In genomic region chr2:134133622-134134312, GRCh38 we compare ENCODE assay signal across 31 cellular contexts.
DNase-seq lines count a peak whose midpoint lies in the region; ATAC-seq and TF ChIP-seq lines count a peak whose summit lies in the region.
"Had no signal": no experiment of that assay in that cellular context is flagged by ENCODE, and none has a peak within 500 bp of the region (broad histone marks: within the 10 kb centered on the region; RNA-seq: fewer than 3 reads in every experiment).

No MANE protein-coding gene starts in this region.

- no peak for ATAC-seq in mucosa of descending colon
- ATAC-seq: activated CD4-positive, CD25-positive, alpha-beta regulatory T cell treated with anti-CD3 and anti-CD28 coated beads, Interleukin-2, amount 50 U/mL, for 24 hours; gastroesophageal sphincter; T-cell had no signal

- no peaks in the 10 kb centered on the region for H3K9me3 Mint-ChIP-seq in dendritic cell treated with granulocyte-macrophage colony-stimulating factor and Interleukin-4, amounts not matched to agents 40 ng/mL and 50 ng/mL, for 4 days
- no peaks in the 10 kb centered on the region for H3K9me3 Mint-ChIP-seq in activated T-helper 1 cell treated with anti-CD3 and anti-CD28 coated beads, Interleukin-12 subunit alpha, Interleukin-12 subunit beta, Interleukin-2, Interleukin-4 antibody, amounts not matched to agents 30 ng/mL and 10 ng/mL and 1 ng/mL, durations not matched to agents 14 hours and 24 hours and 36 hours
- H3K9me3 Mint-ChIP-seq: activated CD4-positive, alpha-beta memory T cell treated with anti-CD3 and anti-CD28 coated beads for 36 hours; activated naive CD8-positive, alpha-beta T cell treated with anti-CD3 and anti-CD28 coated beads for 36 hours; T-cell had no signal

- DNase-seq in activated CD8-positive, alpha-beta memory T cell treated with anti-CD3 and anti-CD28 coated beads for 24 hours = peak; percentile 30
- no peak for DNase-seq in activated CD8-positive, alpha-beta memory T cell treated with anti-CD3 and anti-CD28 coated beads, Interleukin-2, amount 50 U/mL, for 48 hours
- DNase-seq in testis = peak; percentile 84
- DNase-seq in mucosa of descending colon = no peak
- no peak for DNase-seq in HUDEP-2 (lab: John Stamatoyannopoulos, UW; ENCODE audit: unreplicated experiment in 76 of 76)
- no peak for DNase-seq in activated T-helper 1 cell treated with anti-CD3 and anti-CD28 coated beads, Interleukin-12 subunit alpha, Interleukin-12 subunit beta, Interleukin-2, Interleukin-4 antibody, amounts not matched to agents 30 ng/mL and 10 ng/mL and 1 ng/mL, durations not matched to agents 14 hours and 24 hours and 36 hours (ENCODE audit: low spot score)
- DNase-seq: activated CD4-positive, alpha-beta memory T cell treated with anti-CD3 and anti-CD28 coated beads for 36 hours; activated effector memory CD4-positive, alpha-beta T cell treated with Interleukin-2 at 50 U/mL for 16 hours; activated naive CD8-positive, alpha-beta T cell treated with anti-CD3 and anti-CD28 coated beads for 36 hours; DMS153; GM23248; hypothalamus; MM.1S; NCI-H2029; NCI-H2227 treated with DMSO at 0.1 percent for 48 hours; NCI-H526 treated with DMSO at 0.1 percent for 48 hours; right lobe of liver; stimulated activated CD4-positive, alpha-beta T cell treated with anti-CD3 and anti-CD28 coated beads, Interleukin-4, amount 100 ng/mL, for 4 hours; stimulated activated naive CD4-positive, alpha-beta T cell treated with Interleukin-2 at 50 U/mL for 16 hours; T-cell had no signal

- H3K27ac Mint-ChIP-seq in dendritic cell treated with granulocyte-macrophage colony-stimulating factor and Interleukin-4, amounts not matched to agents 40 ng/mL and 50 ng/mL, for 4 days = peak overlapping the region; percentile 13
- no peak overlapping the region for H3K27ac Mint-ChIP-seq in activated T-helper 1 cell treated with anti-CD3 and anti-CD28 coated beads, Interleukin-12 subunit alpha, Interleukin-12 subunit beta, Interleukin-2, Interleukin-4 antibody, amounts not matched to agents 30 ng/mL and 10 ng/mL and 1 ng/mL, durations not matched to agents 14 hours and 24 hours and 36 hours
- H3K27ac Mint-ChIP-seq: activated CD4-positive, alpha-beta memory T cell treated with anti-CD3 and anti-CD28 coated beads for 36 hours; activated naive CD8-positive, alpha-beta T cell treated with anti-CD3 and anti-CD28 coated beads for 36 hours had no signal

- peaks cover 22% of the 10 kb centered on the region for H3K36me3 Mint-ChIP-seq in dendritic cell treated with granulocyte-macrophage colony-stimulating factor and Interleukin-4, amounts not matched to agents 40 ng/mL and 50 ng/mL, for 4 days (ENCODE audit: low read depth)
- H3K36me3 Mint-ChIP-seq in activated T-helper 1 cell treated with anti-CD3 and anti-CD28 coated beads, Interleukin-12 subunit alpha, Interleukin-12 subunit beta, Interleukin-2, Interleukin-4 antibody, amounts not matched to agents 30 ng/mL and 10 ng/mL and 1 ng/mL, durations not matched to agents 14 hours and 24 hours and 36 hours (ENCODE audit: low read depth) = peaks cover 6% of the 10 kb centered on the region

- H3K27ac ChIP-seq in iPS-20b (ENCODE audit: low read length) (peak overlapping the region; percentile 69), testis (no peak overlapping the region)
- H3K27ac ChIP-seq: 22Rv1, ascending aorta, cardiac muscle cell, gastroesophageal sphincter, GM23248, KMS-11, parathyroid adenoma, SJSA1 had no signal

- peak overlapping the region; percentile 52; the same call in 1 of the 2 replicates for H3K9ac ChIP-seq in iPS-20b (ENCODE audit: low read depth, low read length)
- H3K9ac ChIP-seq: GM23248, KMS-11, parathyroid adenoma had no signal

- H3K9me3 ChIP-seq in iPS-20b (ENCODE audit: insufficient read depth, low read depth, low read length) (no peaks in the 10 kb centered on the region; the same call in 1 of the 2 replicates), testis (no peaks in the 10 kb centered on the region), mucosa of descending colon (no peaks in the 10 kb centered on the region)
- H3K9me3 ChIP-seq: ascending aorta, gastroesophageal sphincter, right lobe of liver, SJSA1 had no signal

- H3K36me3 ChIP-seq in iPS-20b (ENCODE audit: insufficient read depth, low read depth, low read length) (no peaks in the 10 kb centered on the region), testis (ENCODE audit: low read depth, missing control alignments) (no peaks in the 10 kb centered on the region), mucosa of descending colon (ENCODE audit: low read depth) (no peaks in the 10 kb centered on the region)
- H3K36me3 ChIP-seq: ascending aorta, cardiac muscle cell, gastroesophageal sphincter, right lobe of liver, SJSA1 had no signal

- no peak for TF ChIP-seq POLR2A in testis (IDR thresholded peaks at IDR 0.05)

- H3K4me3 Mint-ChIP-seq in dendritic cell treated with granulocyte-macrophage colony-stimulating factor and Interleukin-4, amounts not matched to agents 40 ng/mL and 50 ng/mL, for 4 days = no peak overlapping the region
- no peak overlapping the region for H3K4me3 Mint-ChIP-seq in activated T-helper 1 cell treated with anti-CD3 and anti-CD28 coated beads, Interleukin-12 subunit alpha, Interleukin-12 subunit beta, Interleukin-2, Interleukin-4 antibody, amounts not matched to agents 30 ng/mL and 10 ng/mL and 1 ng/mL, durations not matched to agents 14 hours and 24 hours and 36 hours
- H3K4me3 Mint-ChIP-seq: activated CD4-positive, alpha-beta memory T cell treated with anti-CD3 and anti-CD28 coated beads for 36 hours; activated naive CD8-positive, alpha-beta T cell treated with anti-CD3 and anti-CD28 coated beads for 36 hours; T-cell had no signal

- no peaks in the 10 kb centered on the region for H3K27me3 ChIP-seq in iPS-20b (ENCODE audit: insufficient read depth, low read length)
- H3K27me3 ChIP-seq in testis = no peaks in the 10 kb centered on the region
- H3K27me3 ChIP-seq: ascending aorta, cardiac muscle cell, gastroesophageal sphincter, right lobe of liver, SJSA1 had no signal

- no peak for TF ChIP-seq CTCF in testis (IDR thresholded peaks at IDR 0.05)
- no peak for TF ChIP-seq CTCF in mucosa of descending colon (IDR thresholded peaks at IDR 0.05)

- H3K4me3 ChIP-seq in iPS-20b (ENCODE audit: low read length) = peak overlapping the region; percentile 51
- no peak overlapping the region for H3K4me3 ChIP-seq in testis
- no peak overlapping the region for H3K4me3 ChIP-seq in mucosa of descending colon
- H3K4me3 ChIP-seq: ascending aorta, cardiac muscle cell, gastroesophageal sphincter, GM23248, lung, right lobe of liver, SJSA1 had no signal

- H3K27me3 Mint-ChIP-seq in dendritic cell treated with granulocyte-macrophage colony-stimulating factor and Interleukin-4, amounts not matched to agents 40 ng/mL and 50 ng/mL, for 4 days = no peaks in the 10 kb centered on the region
- H3K27me3 Mint-ChIP-seq in activated T-helper 1 cell treated with anti-CD3 and anti-CD28 coated beads, Interleukin-12 subunit alpha, Interleukin-12 subunit beta, Interleukin-2, Interleukin-4 antibody, amounts not matched to agents 30 ng/mL and 10 ng/mL and 1 ng/mL, durations not matched to agents 14 hours and 24 hours and 36 hours (ENCODE audit: insufficient read depth) = peaks cover 2% of the 10 kb centered on the region
- H3K27me3 Mint-ChIP-seq: activated CD4-positive, alpha-beta memory T cell treated with anti-CD3 and anti-CD28 coated beads for 36 hours; activated naive CD8-positive, alpha-beta T cell treated with anti-CD3 and anti-CD28 coated beads for 36 hours; T-cell had no signal

- H3K4me1 Mint-ChIP-seq in dendritic cell treated with granulocyte-macrophage colony-stimulating factor and Interleukin-4, amounts not matched to agents 40 ng/mL and 50 ng/mL, for 4 days (ENCODE audit: low read depth) = peaks cover 78% of the 10 kb centered on the region
- peaks cover 31% of the 10 kb centered on the region for H3K4me1 Mint-ChIP-seq in activated T-helper 1 cell treated with anti-CD3 and anti-CD28 coated beads, Interleukin-12 subunit alpha, Interleukin-12 subunit beta, Interleukin-2, Interleukin-4 antibody, amounts not matched to agents 30 ng/mL and 10 ng/mL and 1 ng/mL, durations not matched to agents 14 hours and 24 hours and 36 hours (ENCODE audit: low read depth)

- WGBS in testis, 2 donors = 81 to 82% methylated on average over 6 of the region's 6 CpGs

- peaks cover 27% of the 10 kb centered on the region; the same call in 1 of the 2 replicates for H3K4me1 ChIP-seq in iPS-20b (ENCODE audit: insufficient read depth, low read length)
- peaks cover 17% of the 10 kb centered on the region for H3K4me1 ChIP-seq in testis
- H3K4me1 ChIP-seq in mucosa of descending colon (ENCODE audit: low read depth) = peaks cover 20% of the 10 kb centered on the region
- H3K4me1 ChIP-seq: parathyroid adenoma, SJSA1 had no signal

- intact Hi-C loops in dendritic cell treated with granulocyte-macrophage colony-stimulating factor and Interleukin-4, amounts not matched to agents 40 ng/mL and 50 ng/mL, for 4 days (cut with micrococcal nuclease) = no loop called here
- intact Hi-C loops in testis (cut with DNase I; ENCODE audit: low total_unique reads) (no loop called here), mucosa of descending colon (cut with DNase I, micrococcal nuclease) (no loop called here)
- intact Hi-C loops in activated T-helper 1 cell treated with anti-CD3 and anti-CD28 coated beads, Interleukin-12 subunit alpha, Interleukin-12 subunit beta, Interleukin-2, Interleukin-4 antibody, amounts not matched to agents 30 ng/mL and 10 ng/mL and 1 ng/mL, durations not matched to agents 14 hours and 24 hours and 36 hours (cut with micrococcal nuclease) = loop anchor here (2.0 kb wide), 1 partner anchor 15 kb away; no protein-coding TSS in a partner anchor

Comparison
In these comparisons a context has a peak if more than half of its experiments do, and no peak if none do; other contexts are left out.
1. DNase-seq: peak in activated CD8-positive, alpha-beta memory T cell treated with anti-CD3 and anti-CD28 coated beads for 24 hours (single experiment) and testis (single experiment); none in activated CD8-positive, alpha-beta memory T cell treated with anti-CD3 and anti-CD28 coated beads, Interleukin-2, amount 50 U/mL, for 48 hours (single experiment), mucosa of descending colon (0 of 3), HUDEP-2 (0 of 76) and activated T-helper 1 cell treated with anti-CD3 and anti-CD28 coated beads, Interleukin-12 subunit alpha, Interleukin-12 subunit beta, Interleukin-2, Interleukin-4 antibody, amounts not matched to agents 30 ng/mL and 10 ng/mL and 1 ng/mL, durations not matched to agents 14 hours and 24 hours and 36 hours (single experiment).